ENCODE assay signal across 13 cellular contexts in genomic region chr5:74432240-74432639, GRCh38.
DNase-seq lines count a peak whose midpoint lies in the region; ATAC-seq lines count a peak whose summit lies in the region.
"Had no signal": no experiment of that assay in that cellular context is flagged by ENCODE, and none has a peak within 500 bp of the region (broad histone marks: within the 10 kb centered on the region; RNA-seq: fewer than 3 reads in every experiment).

No MANE protein-coding gene starts in this region.

- no peaks in the 10 kb centered on the region for H3K9me2 ChIP-seq in Karpas-422 (replicated peaks; ENCODE audit: insufficient read depth, low read length)

- no peaks in the 10 kb centered on the region for H3K4me1 ChIP-seq in Karpas-422 (ENCODE audit: low read length)

- no peaks in the 10 kb centered on the region for H3K79me2 ChIP-seq in Karpas-422 (ENCODE audit: low read length)

- ATAC-seq in esophagus mucosa (peak; percentile 69), GM18519 (IDR thresholded peaks at IDR 0.05; ENCODE audit: low FRiP score, unreplicated experiment) (no peak), HG03342 (IDR thresholded peaks at IDR 0.05; ENCODE audit: unreplicated experiment) (no peak)
- ATAC-seq: activated naive CD8-positive, alpha-beta T cell treated with anti-CD3 and anti-CD28 coated beads, Interleukin-2, amount 50 U/mL, for 24 hours; stimulated activated effector memory CD8-positive, alpha-beta T cell treated with anti-CD3 and anti-CD28 coated beads, Interleukin-12 subunit alpha, Interleukin-12 subunit beta, amount 100 ng/mL, for 72 hours had no signal

- no peak overlapping the region for H3K9ac ChIP-seq in Karpas-422 (ENCODE audit: low read length)

- no peaks in the 10 kb centered on the region for H3K27me3 ChIP-seq in Karpas-422 (ENCODE audit: low read length)
- H3K27me3 ChIP-seq: transverse colon had no signal

- H3K4me3 ChIP-seq in Karpas-422 (ENCODE audit: low read length): no peak overlapping the region
- H3K4me3 ChIP-seq: transverse colon had no signal

- H4K20me1 ChIP-seq in Karpas-422 (ENCODE audit: insufficient read depth, low read depth, low read length): no peaks in the 10 kb centered on the region

- H3K4me2 ChIP-seq in Karpas-422 (ENCODE audit: low read depth, low read length, poor library complexity, severe bottlenecking): no peak overlapping the region

- peak; percentile 26 for DNase-seq in Ammon's horn (ENCODE audit: low spot score)
- DNase-seq in DMS79 (lab: John Stamatoyannopoulos, UW): peak; percentile 60
- peak; percentile 77 for DNase-seq in NCI-H446 treated with DMSO at 0.1 percent for 48 hours (lab: John Stamatoyannopoulos, UW)
- no peak for DNase-seq in activated CD4-positive, CD25-positive, alpha-beta regulatory T cell (lab: John Stamatoyannopoulos, UW)
- DNase-seq in Karpas-422: no peak
- DNase-seq: activated naive CD8-positive, alpha-beta T cell treated with anti-CD3 and anti-CD28 coated beads, Interleukin-2, amount 50 U/mL, for 24 hours; NCI-H526 treated with DMSO at 0.1 percent for 48 hours; RPMI8226; transverse colon had no signal

- H3K9me3 ChIP-seq in Karpas-422 (ENCODE audit: low read length): no peaks in the 10 kb centered on the region
- H3K9me3 ChIP-seq: transverse colon had no signal

- H3K36me3 ChIP-seq in Karpas-422 (ENCODE audit: insufficient read depth, low read length): no peaks in the 10 kb centered on the region
- H3K36me3 ChIP-seq: transverse colon had no signal

- H2AFZ ChIP-seq in Karpas-422 (ENCODE audit: low read length): no peak overlapping the region

- no peak overlapping the region for H3K27ac ChIP-seq in Karpas-422 (ENCODE audit: low read length)
- H3K27ac ChIP-seq: transverse colon had no signal

Comparison
In these comparisons a context has a peak if more than half of its experiments do, and no peak if none do; other contexts are left out.
1. DNase-seq: peak in Ammon's horn (single experiment), DMS79 (single experiment) and NCI-H446 treated with DMSO at 0.1 percent for 48 hours (single experiment); none in activated CD4-positive, CD25-positive, alpha-beta regulatory T cell (0 of 4) and Karpas-422 (single experiment).